18 cellular contexts compared by ENCODE assay signal in genomic region chr5:555058-555623, GRCh38. TPM values are rescaled to one million over a fixed set of nuclear protein-coding genes. Genes with fewer than 3 reads are reported as not detected.
A peak's percentile ranks its signal among the peaks of the same experiment; 100 is the strongest.
DNase-seq lines count a peak whose midpoint lies in the region; ATAC-seq, FAIRE-seq and TF ChIP-seq lines count a peak whose summit lies in the region.
"Had no signal": no experiment of that assay in that cellular context is flagged by ENCODE, and none has a peak within 500 bp of the region (broad histone marks: within the 10 kb centered on the region; RNA-seq: fewer than 3 reads in every experiment).

No MANE protein-coding gene starts in this region.

- no peak overlapping the region for H3K27ac Mint-ChIP-seq in activated CD8-positive, alpha-beta T cell treated with anti-CD3 and anti-CD28 coated beads, Interleukin-2, amount 10 ng/mL, durations not matched to agents 7 days and 5 days
- no peak overlapping the region for H3K27ac Mint-ChIP-seq in activated CD8-positive, alpha-beta T cell treated with anti-CD3 and anti-CD28 coated beads for 36 hours

- H3K9me3 Mint-ChIP-seq in activated CD8-positive, alpha-beta T cell treated with anti-CD3 and anti-CD28 coated beads, Interleukin-2, amount 10 ng/mL, durations not matched to agents 7 days and 5 days (ENCODE audit: insufficient read depth) = no peaks in the 10 kb centered on the region
- no peaks in the 10 kb centered on the region for H3K9me3 Mint-ChIP-seq in activated CD8-positive, alpha-beta T cell treated with anti-CD3 and anti-CD28 coated beads for 36 hours

- ATAC-seq in activated CD8-positive, alpha-beta T cell treated with anti-CD3 and anti-CD28 coated beads, Interleukin-2, amount 10 ng/mL, durations not matched to agents 7 days and 5 days = peak; percentile 39
- ATAC-seq in activated CD8-positive, alpha-beta T cell treated with anti-CD3 and anti-CD28 coated beads for 36 hours = no peak
- ATAC-seq in Panc1 = peak; percentile 79
- ATAC-seq: left ventricle myocardium superior had no signal

- peaks cover 13% of the 10 kb centered on the region for H3K27me3 Mint-ChIP-seq in activated CD8-positive, alpha-beta T cell treated with anti-CD3 and anti-CD28 coated beads, Interleukin-2, amount 10 ng/mL, durations not matched to agents 7 days and 5 days (ENCODE audit: low read depth)
- peaks cover 14% of the 10 kb centered on the region for H3K27me3 Mint-ChIP-seq in activated CD8-positive, alpha-beta T cell treated with anti-CD3 and anti-CD28 coated beads for 36 hours

- in situ Hi-C loops in Panc1 (cut with HindIII; ENCODE audit: low pct_unique_long_range_greater_than_20kb, low sequenced_read_pairs) = no loop called here

- FAIRE-seq in kidney (lab: Jason Lieb, UNC) = no peak

- H3K4me3 ChIP-seq in Panc1 (ENCODE audit: low read depth in 2 of 2, low read length in 2 of 2) (no peak overlapping the region), kidney (ENCODE audit: low read length in 2 of 2) (no peak overlapping the region), sigmoid colon (no peak overlapping the region), A673 (ENCODE audit: low read depth, low read length, poor library complexity, severe bottlenecking) (no peak overlapping the region)

- H3K36me3 ChIP-seq in Panc1 (ENCODE audit: control insufficient read depth, insufficient read depth, low read length) = no peaks in the 10 kb centered on the region
- H3K36me3 ChIP-seq in kidney (ENCODE audit: control insufficient read depth in 1 of 2, insufficient read depth in 2 of 2, low read length in 2 of 2) = no peaks in the 10 kb centered on the region
- no peaks in the 10 kb centered on the region for H3K36me3 ChIP-seq in sigmoid colon
- no peaks in the 10 kb centered on the region for H3K36me3 ChIP-seq in A673 (ENCODE audit: insufficient read depth, low read length, poor library complexity, severe bottlenecking)

- no peak overlapping the region for H3K4me3 Mint-ChIP-seq in activated CD8-positive, alpha-beta T cell treated with anti-CD3 and anti-CD28 coated beads, Interleukin-2, amount 10 ng/mL, durations not matched to agents 7 days and 5 days
- H3K4me3 Mint-ChIP-seq in activated CD8-positive, alpha-beta T cell treated with anti-CD3 and anti-CD28 coated beads for 36 hours = no peak overlapping the region

- H3K27me3 ChIP-seq in Panc1 (ENCODE audit: control insufficient read depth, insufficient read depth, low read length) = peaks cover 2% of the 10 kb centered on the region; the same call in 1 of the 2 replicates
- H3K27me3 ChIP-seq in sigmoid colon = peaks cover 0 to 17% (median 11%) of the 10 kb centered on the region in 3 donors
- peaks cover 24% of the 10 kb centered on the region for H3K27me3 ChIP-seq in A673 (replicated peaks; ENCODE audit: insufficient read depth, low read depth, low read length, poor library complexity)

- H3K4me1 Mint-ChIP-seq in activated CD8-positive, alpha-beta T cell treated with anti-CD3 and anti-CD28 coated beads, Interleukin-2, amount 10 ng/mL, durations not matched to agents 7 days and 5 days (ENCODE audit: low read depth) = no peaks in the 10 kb centered on the region
- no peaks in the 10 kb centered on the region for H3K4me1 Mint-ChIP-seq in activated CD8-positive, alpha-beta T cell treated with anti-CD3 and anti-CD28 coated beads for 36 hours (ENCODE audit: low read depth)

- H3K4me1 ChIP-seq in Panc1 (ENCODE audit: control insufficient read depth, insufficient read depth, low read length) (peaks cover 21% of the 10 kb centered on the region), kidney (ENCODE audit: control insufficient read depth in 1 of 2, insufficient read depth in 1 of 2, low read depth in 1 of 2, low read length in 2 of 2) (no peaks in the 10 kb centered on the region), sigmoid colon (no peaks in the 10 kb centered on the region), A673 (ENCODE audit: insufficient read depth, low read length, poor library complexity, severe bottlenecking) (no peaks in the 10 kb centered on the region)

- BruUV-seq in Panc1 (replicated peaks; lab: Mats Ljungman, UMichigan) (no TSS peak), A673 (replicated peaks; lab: Mats Ljungman, UMichigan) (no TSS peak)

- H3K9me3 ChIP-seq in Panc1 (ENCODE audit: control insufficient read depth, insufficient read depth, low read depth, low read length) (no peaks in the 10 kb centered on the region), kidney (ENCODE audit: control insufficient read depth in 1 of 2, low read length in 2 of 2) (no peaks in the 10 kb centered on the region), sigmoid colon (no peaks in the 10 kb centered on the region), A673 (ENCODE audit: low read depth, low read length, poor library complexity, severe bottlenecking) (no peaks in the 10 kb centered on the region)

- CTCF ChIA-PET in activated CD8-positive, alpha-beta T cell treated with anti-CD3 and anti-CD28 coated beads, Interleukin-2, amount 10 ng/mL, durations not matched to agents 7 days and 5 days (lab: Charles Lee) = no interaction called here
- CTCF ChIA-PET in activated CD8-positive, alpha-beta T cell treated with anti-CD3 and anti-CD28 coated beads for 36 hours (lab: Charles Lee) = no interaction called here
- CTCF ChIA-PET in Panc1 (lab: Charles Lee) = no interaction called here
- CTCF ChIA-PET in A673 (lab: Charles Lee) = no interaction called here

- WGBS in sigmoid colon, 2 donors = 48 to 89% methylated on average over 27 of the region's 27 CpGs

- POLR2A ChIA-PET in activated CD8-positive, alpha-beta T cell treated with anti-CD3 and anti-CD28 coated beads, Interleukin-2, amount 10 ng/mL, durations not matched to agents 7 days and 5 days (lab: Charles Lee) = no interaction called here
- POLR2A ChIA-PET in activated CD8-positive, alpha-beta T cell treated with anti-CD3 and anti-CD28 coated beads for 36 hours (lab: Charles Lee) = no interaction called here
- POLR2A ChIA-PET in Panc1 (lab: Charles Lee) = no interaction called here
- POLR2A ChIA-PET in A673 (lab: Charles Lee; ENCODE audit: low non-redundant PET) = no interaction called here

- H3K9ac ChIP-seq in kidney (ENCODE audit: low read length in 2 of 2) = no peak overlapping the region

- intact Hi-C loops in activated CD8-positive, alpha-beta T cell treated with anti-CD3 and anti-CD28 coated beads for 36 hours (cut with micrococcal nuclease) = no loop called here
- intact Hi-C loops in Panc1 (cut with micrococcal nuclease; ENCODE audit: unreplicated experiment) = no loop called here
- intact Hi-C loops in kidney (cut with DNase I) = no loop called here
- intact Hi-C loops in sigmoid colon (cut with DNase I) = no loop called here
- intact Hi-C loops in A673 (cut with micrococcal nuclease; ENCODE audit: unreplicated experiment) = no loop called here

- TF ChIP-seq POLR2A in sigmoid colon (IDR thresholded peaks at IDR 0.05) = no peak

- H3K27ac ChIP-seq in Panc1 (ENCODE audit: low read length) (peak overlapping the region; percentile 77), kidney (ENCODE audit: low read depth in 2 of 2, low read length in 2 of 2) (no peak overlapping the region), sigmoid colon (no peak overlapping the region), A673 (ENCODE audit: low read depth, low read length, poor library complexity, severe bottlenecking) (no peak overlapping the region)
- H3K27ac ChIP-seq: HL-60 had no signal

- H3K36me3 Mint-ChIP-seq in activated CD8-positive, alpha-beta T cell treated with anti-CD3 and anti-CD28 coated beads, Interleukin-2, amount 10 ng/mL, durations not matched to agents 7 days and 5 days (ENCODE audit: low read depth) = no peaks in the 10 kb centered on the region
- H3K36me3 Mint-ChIP-seq in activated CD8-positive, alpha-beta T cell treated with anti-CD3 and anti-CD28 coated beads for 36 hours (ENCODE audit: low read depth) = no peaks in the 10 kb centered on the region

- TF ChIP-seq CTCF in activated CD8-positive, alpha-beta T cell treated with anti-CD3 and anti-CD28 coated beads for 36 hours (IDR thresholded peaks at IDR 0.05) = no peak
- TF ChIP-seq CTCF in Panc1 (IDR thresholded peaks at IDR 0.05) (no peak), kidney (IDR thresholded peaks at IDR 0.05; ENCODE audit: borderline replicate concordance, extremely low read depth, insufficient read depth) (no peak), sigmoid colon (IDR thresholded peaks at IDR 0.05) (no peak), A673 (conservative IDR thresholded peaks at IDR 0.05; ENCODE audit: low read depth, low read length) (no peak)

- DNase-seq in activated CD8-positive, alpha-beta T cell treated with anti-CD3 and anti-CD28 coated beads, Interleukin-2, amount 10 ng/mL, durations not matched to agents 7 days and 5 days = no peak
- DNase-seq in activated CD8-positive, alpha-beta T cell treated with anti-CD3 and anti-CD28 coated beads for 36 hours = no peak
- DNase-seq in Panc1 (ENCODE audit: low read depth, low spot score) = peak; percentile 15
- DNase-seq in kidney = peak; percentile 75
- DNase-seq in sigmoid colon = peak; percentile 49
- DNase-seq in T1000 (lab: John Stamatoyannopoulos, UW) = no peak
- no peak for DNase-seq in SIG-M5 treated with dmso at 0.1 percent for 504 hours (lab: John Stamatoyannopoulos, UW; ENCODE audit: unreplicated experiment)
- no peak for DNase-seq in A673 (ENCODE audit: low spot score)
- DNase-seq: activated naive CD4-positive, alpha-beta T cell; C1 segment of cervical spinal cord; DMS53; foreskin fibroblast; KG1; left ventricle myocardium superior; NCI-H1092; NCI-H2107; trophoblast cell had no signal

- TF ChIP-seq EP300 in sigmoid colon (IDR thresholded peaks at IDR 0.05) = no peak

RNA-seq across cellular contexts. Expression of gene SLC9A3, which starts 30.9 kb away (rescaled TPM):
- total RNA-seq in activated CD8-positive, alpha-beta T cell treated with anti-CD3 and anti-CD28 coated beads, Interleukin-2, amount 10 ng/mL, durations not matched to agents 7 days and 5 days = 1 to 10 TPM; 1.6 to 1.9 TPM
- total RNA-seq in activated CD8-positive, alpha-beta T cell treated with anti-CD3 and anti-CD28 coated beads for 36 hours = 1 to 10 TPM; 3.2 to 3.3 TPM
- total RNA-seq in Panc1 (2021; ENCODE audit: unreplicated experiment) (2.0 TPM), kidney (10.5 TPM), sigmoid colon (1 to 10 TPM in 3 of 4 donors, under 1 TPM in 1; 0.83 to 2.5 (median 2.4) TPM), A673 (2021) (1.6 and 1.9 TPM in 2 replicates)
- 2.4 TPM for polyA plus RNA-seq in Panc1 (2012; ENCODE audit: insufficient read length)
- polyA plus RNA-seq in kidney (ENCODE audit: insufficient read depth, low read depth, low replicate concordance) (36.9 TPM), sigmoid colon (10 to 100 TPM; 12.0 to 51.3 (median 19.9) TPM)

RNA-seq across cellular contexts. Expression of gene CEP72, which starts 57.0 kb away (rescaled TPM):
- total RNA-seq in activated CD8-positive, alpha-beta T cell treated with anti-CD3 and anti-CD28 coated beads, Interleukin-2, amount 10 ng/mL, durations not matched to agents 7 days and 5 days = 10 to 100 TPM; 34.4 to 38.6 TPM
- total RNA-seq in activated CD8-positive, alpha-beta T cell treated with anti-CD3 and anti-CD28 coated beads for 36 hours = 10 to 100 TPM; 27.0 to 28.9 TPM
- total RNA-seq in Panc1 (2021; ENCODE audit: unreplicated experiment) = 33.2 TPM
- 7.5 TPM for polyA plus RNA-seq in Panc1 (2012; ENCODE audit: insufficient read length)
- total RNA-seq in kidney = 7.8 TPM
- polyA plus RNA-seq in kidney (ENCODE audit: insufficient read depth, low read depth, low replicate concordance) = 1.1 TPM
- total RNA-seq in sigmoid colon = 1 to 10 TPM in 2 of 4 donors, under 1 TPM in 2; 0.36 to 5.0 (median 1.4) TPM
- 1 to 10 TPM in 2 of 3 donors, under 1 TPM in 1; 0.60 to 7.1 (median 1.6) TPM for polyA plus RNA-seq in sigmoid colon
- 37.2 and 40.1 TPM in 2 replicates for total RNA-seq in A673 (2021)

Comparison
In these comparisons a context has a peak if more than half of its experiments do, and no peak if none do; other contexts are left out.
1. DNase-seq: peak in Panc1 (single experiment), kidney (single experiment) and sigmoid colon (single experiment); none in activated CD8-positive, alpha-beta T cell treated with anti-CD3 and anti-CD28 coated beads, Interleukin-2, amount 10 ng/mL, durations not matched to agents 7 days and 5 days (single experiment), activated CD8-positive, alpha-beta T cell treated with anti-CD3 and anti-CD28 coated beads for 36 hours (single experiment), T1000 (single experiment), SIG-M5 treated with dmso at 0.1 percent for 504 hours (single experiment) and A673 (single experiment).